In genomic region chr7:28381466-28381865, GRCh38 we compare ENCODE assay signal across 31 cellular contexts. TPM values are rescaled to one million over a fixed set of nuclear protein-coding genes. Genes with fewer than 3 reads are reported as not detected.
"Had no signal": no experiment of that assay in that cellular context is flagged by ENCODE, and none has a peak within 500 bp of the region (broad histone marks: within the 10 kb centered on the region; RNA-seq: fewer than 3 reads in every experiment).

No MANE protein-coding gene starts in this region.

- ATAC-seq: activated CD8-positive, alpha-beta T cell treated with anti-CD3 and anti-CD28 coated beads for 36 hours; activated T-cell treated with anti-CD3 and anti-CD28 coated beads, Interleukin-2, amount 50 U/mL, for 4 hours; effector memory CD8-positive, alpha-beta T cell; left colon; naive thymus-derived CD4-positive, alpha-beta T cell; stimulated activated naive B cell treated with anti-CD40 and anti-IgM and Interleukin-4, amounts not matched to agents 10 μg/mL and 1 μg/mL and 100 μg/mL, for 72 hours had no signal

- H3K36me3 Mint-ChIP-seq: activated naive CD4-positive, alpha-beta T cell treated with anti-CD3 and anti-CD28 coated beads, Interleukin-2, amount 50 U/mL, for 24 hours; immature natural killer cell; mesothelial cell of epicardium; naive thymus-derived CD4-positive, alpha-beta T cell; stimulated activated naive B cell treated with anti-CD40 and anti-IgM and Interleukin-4, amounts not matched to agents 10 μg/mL and 1 μg/mL and 100 μg/mL, for 72 hours had no signal

- H3K36me3 ChIP-seq: pancreas, prostate gland, right atrium auricular region, stomach, thyroid gland, upper lobe of left lung, vagina had no signal

- H3K9me3 Mint-ChIP-seq: activated B cell treated with CpG ODN at 0.5 μM for 24 hours; activated CD8-positive, alpha-beta T cell treated with anti-CD3 and anti-CD28 coated beads for 36 hours; activated naive CD4-positive, alpha-beta T cell treated with anti-CD3 and anti-CD28 coated beads, Interleukin-2, amount 50 U/mL, for 24 hours; activated T-cell treated with anti-CD3 and anti-CD28 coated beads, Interleukin-2, amount 50 U/mL, for 4 hours; activated T-helper 2 cell treated with anti-CD3 and anti-CD28 coated beads, Interferon-gamma antibody, Interleukin-2, Interleukin-4, amounts not matched to agents 10 μg/mL and 5 μg/mL and 100 μg/mL, durations not matched to agents 14 hours and 24 hours and 36 hours; effector memory CD8-positive, alpha-beta T cell; immature natural killer cell; mesothelial cell of epicardium; naive thymus-derived CD4-positive, alpha-beta T cell; neural crest cell; stimulated activated naive B cell treated with anti-CD40 and anti-IgM and Interleukin-4, amounts not matched to agents 10 μg/mL and 1 μg/mL and 100 μg/mL, for 72 hours; T-helper 2 cell treated with Interferon-gamma antibody and Interleukin-4, amounts not matched to agents 5 μg/mL and 100 μg/mL, for 36 hours had no signal

- H3K9me3 ChIP-seq: pancreas, prostate gland, right atrium auricular region, stomach, thyroid gland, upper lobe of left lung, vagina had no signal

- H3K4me1 ChIP-seq: pancreas, prostate gland, right atrium auricular region, stomach, upper lobe of left lung, vagina had no signal

- H3K27me3 Mint-ChIP-seq: activated naive CD4-positive, alpha-beta T cell treated with anti-CD3 and anti-CD28 coated beads, Interleukin-2, amount 50 U/mL, for 24 hours had no signal

- DNase-seq: activated B cell treated with CpG ODN at 0.5 μM for 24 hours; activated CD4-positive, alpha-beta T cell treated with anti-CD3 and anti-CD28 coated beads, Interleukin-2, amount 50 U/mL, for 1 hour; activated CD8-positive, alpha-beta T cell treated with anti-CD3 and anti-CD28 coated beads for 36 hours; activated T-cell treated with anti-CD3 and anti-CD28 coated beads, Interleukin-2, amount 50 U/mL, for 4 hours; aorta; caudate nucleus; cortex of kidney; effector memory CD8-positive, alpha-beta T cell; head of caudate nucleus; hippocampal formation; immature natural killer cell; kidney; left colon; naive thymus-derived CD4-positive, alpha-beta T cell; nucleus accumbens; pancreas; stimulated activated CD4-positive, alpha-beta T cell treated with anti-CD3 and anti-CD28 coated beads, Interleukin-15, amount 100 ng/mL, for 24 hours; stimulated activated CD4-positive, alpha-beta T cell treated with anti-CD3 and anti-CD28 coated beads, Interleukin-2, amount 100 ng/mL, for 24 hours; stimulated activated naive B cell treated with anti-CD40 and anti-IgM and Interleukin-4, amounts not matched to agents 10 μg/mL and 1 μg/mL and 100 μg/mL, for 72 hours; stomach; T-helper 1 cell; thyroid gland; upper lobe of left lung had no signal

- H3K4me3 Mint-ChIP-seq: activated B cell treated with CpG ODN at 0.5 μM for 24 hours; activated CD8-positive, alpha-beta T cell treated with anti-CD3 and anti-CD28 coated beads for 36 hours; activated naive CD4-positive, alpha-beta T cell treated with anti-CD3 and anti-CD28 coated beads, Interleukin-2, amount 50 U/mL, for 24 hours; activated T-cell treated with anti-CD3 and anti-CD28 coated beads, Interleukin-2, amount 50 U/mL, for 4 hours; effector memory CD8-positive, alpha-beta T cell; immature natural killer cell; mesothelial cell of epicardium; naive thymus-derived CD4-positive, alpha-beta T cell; neural crest cell; stimulated activated naive B cell treated with anti-CD40 and anti-IgM and Interleukin-4, amounts not matched to agents 10 μg/mL and 1 μg/mL and 100 μg/mL, for 72 hours; T-helper 2 cell treated with Interferon-gamma antibody and Interleukin-4, amounts not matched to agents 5 μg/mL and 100 μg/mL, for 36 hours had no signal

- FAIRE-seq: kidney, pancreas had no signal

- H3K27me3 ChIP-seq: pancreas, right atrium auricular region, stomach, thyroid gland, upper lobe of left lung, vagina had no signal

- H3K4me3 ChIP-seq: pancreas, prostate gland, right atrium auricular region, stomach, thyroid gland, upper lobe of left lung, vagina had no signal

- H3K27ac ChIP-seq: pancreas, prostate gland, right atrium auricular region, stomach, thyroid gland, upper lobe of left lung, vagina had no signal

- H3K27ac Mint-ChIP-seq: activated B cell treated with CpG ODN at 0.5 μM for 24 hours; activated CD8-positive, alpha-beta T cell treated with anti-CD3 and anti-CD28 coated beads for 36 hours; activated naive CD4-positive, alpha-beta T cell treated with anti-CD3 and anti-CD28 coated beads, Interleukin-2, amount 50 U/mL, for 24 hours; activated T-helper 2 cell treated with anti-CD3 and anti-CD28 coated beads, Interferon-gamma antibody, Interleukin-2, Interleukin-4, amounts not matched to agents 10 μg/mL and 5 μg/mL and 100 μg/mL, durations not matched to agents 14 hours and 24 hours and 36 hours; effector memory CD8-positive, alpha-beta T cell; immature natural killer cell; mesothelial cell of epicardium; naive thymus-derived CD4-positive, alpha-beta T cell; stimulated activated naive B cell treated with anti-CD40 and anti-IgM and Interleukin-4, amounts not matched to agents 10 μg/mL and 1 μg/mL and 100 μg/mL, for 72 hours; T-helper 2 cell treated with Interferon-gamma antibody and Interleukin-4, amounts not matched to agents 5 μg/mL and 100 μg/mL, for 36 hours had no signal

- H3K4me1 Mint-ChIP-seq: activated B cell treated with CpG ODN at 0.5 μM for 24 hours; activated naive CD4-positive, alpha-beta T cell treated with anti-CD3 and anti-CD28 coated beads, Interleukin-2, amount 50 U/mL, for 24 hours; naive thymus-derived CD4-positive, alpha-beta T cell; neural crest cell; stimulated activated naive B cell treated with anti-CD40 and anti-IgM and Interleukin-4, amounts not matched to agents 10 μg/mL and 1 μg/mL and 100 μg/mL, for 72 hours had no signal

RNA-seq across cellular contexts. Expression of gene CREB5, which starts 30.9 kb away (rescaled TPM):
- total RNA-seq: activated T-helper 2 cell treated with anti-CD3 and anti-CD28 coated beads, Interferon-gamma antibody, Interleukin-2, Interleukin-4, amounts not matched to agents 10 μg/mL and 5 μg/mL and 100 μg/mL, durations not matched to agents 14 hours and 24 hours and 36 hours had no signal
- polyA plus RNA-seq: naive thymus-derived CD4-positive, alpha-beta T cell had no signal
